16 cellular contexts compared by ENCODE assay signal in genomic region chr11:58495906-58496305, GRCh38. TPM values are rescaled to one million over a fixed set of nuclear protein-coding genes. Genes with fewer than 3 reads are reported as not detected.
DNase-seq lines count a peak whose midpoint lies in the region; ATAC-seq, FAIRE-seq and TF ChIP-seq lines count a peak whose summit lies in the region.
"Had no signal": no experiment of that assay in that cellular context is flagged by ENCODE, and none has a peak within 500 bp of the region (broad histone marks: within the 10 kb centered on the region; RNA-seq: fewer than 3 reads in every experiment).

No MANE protein-coding gene starts in this region.

- H2BK20ac ChIP-seq in IMR-90 (ENCODE audit: low read depth, low read length): peak overlapping the region; percentile 61

- no peak overlapping the region for H2AK9ac ChIP-seq in IMR-90 (replicated peaks; ENCODE audit: low read depth, low read length, poor library complexity)

- in situ Hi-C loops in IMR-90 (cut with MboI; ENCODE audit: low sequenced_read_pairs): no loop called here
- in situ Hi-C loops in gastrocnemius medialis (cut with MboI; ENCODE audit: low sequenced_read_pairs in 4 of 4): no loop called here

- H3K79me1 ChIP-seq in IMR-90 (ENCODE audit: low read depth in 1 of 2, low read length in 2 of 2): no peaks in the 10 kb centered on the region

- H3K9me3 ChIP-seq in IMR-90 (ENCODE audit: control insufficient read depth, insufficient read depth, low read length): no peaks in the 10 kb centered on the region
- no peaks in the 10 kb centered on the region for H3K9me3 ChIP-seq in gastrocnemius medialis
- H3K9me3 ChIP-seq: adrenal gland, tibial nerve had no signal

- no peak for TF ChIP-seq POLR2A in IMR-90 (IDR thresholded peaks at IDR 0.05; ENCODE audit: low read depth, low read length)
- TF ChIP-seq POLR2A in gastrocnemius medialis (IDR thresholded peaks at IDR 0.05): no peak

- H3K27me3 Mint-ChIP-seq in activated CD4-positive, alpha-beta memory T cell treated with anti-CD3 and anti-CD28 coated beads, Interleukin-2, amount 10 ng/mL, durations not matched to agents 7 days and 5 days: no peaks in the 10 kb centered on the region
- peaks cover 1% of the 10 kb centered on the region for H3K27me3 Mint-ChIP-seq in glutamatergic neuron (ENCODE audit: unreplicated experiment)

- no peak overlapping the region for H3K23ac ChIP-seq in IMR-90 (ENCODE audit: low read depth, low read length)

- no TSS peak for BruUV-seq in IMR-90 (replicated peaks; lab: Mats Ljungman, UMichigan)

- H3K4me3 ChIP-seq in H7 (ENCODE audit: insufficient read depth, low read depth, low read length): no peak overlapping the region
- no peak overlapping the region for H3K4me3 ChIP-seq in IMR-90 (ENCODE audit: insufficient read depth, low read depth, low read length)
- no peak overlapping the region for H3K4me3 ChIP-seq in gastrocnemius medialis
- H3K4me3 ChIP-seq: adrenal gland, lung, tibial nerve had no signal

- CTCF ChIA-PET in IMR-90 (lab: Yijun Ruan, JAX): interaction anchor here (0.6 to 1.2 kb wide), 3 partner anchors 15 to 210 kb away, joined by 3 read pairs; no protein-coding TSS in a partner anchor
- CTCF ChIA-PET in activated CD4-positive, alpha-beta memory T cell treated with anti-CD3 and anti-CD28 coated beads, Interleukin-2, amount 10 ng/mL, durations not matched to agents 7 days and 5 days (lab: Charles Lee): no interaction called here

- no peak overlapping the region for H3K27ac Mint-ChIP-seq in activated CD4-positive, alpha-beta memory T cell treated with anti-CD3 and anti-CD28 coated beads, Interleukin-2, amount 10 ng/mL, durations not matched to agents 7 days and 5 days
- no peak overlapping the region for H3K27ac Mint-ChIP-seq in glutamatergic neuron (ENCODE audit: unreplicated experiment)

- no peak for TF ChIP-seq CTCF in IMR-90 (conservative IDR thresholded peaks at IDR 0.05; ENCODE audit: low read depth, low read length)
- TF ChIP-seq CTCF in gastrocnemius medialis (IDR thresholded peaks at IDR 0.05 in 4 of 5, conservative IDR thresholded peaks at IDR 0.05 in 1 of 5): no peak
- TF ChIP-seq CTCF in glutamatergic neuron (IDR thresholded peaks at IDR 0.05; ENCODE audit: partially characterized antibody, unreplicated experiment): no peak

- FAIRE-seq in HTR-8/SVneo (lab: Jason Lieb, UNC): no peak

- H3K9me1 ChIP-seq in IMR-90 (ENCODE audit: insufficient read depth, low read length): no peaks in the 10 kb centered on the region; the same call in 1 of the 2 replicates

- H3K27ac ChIP-seq in IMR-90 (ENCODE audit: insufficient read depth, low read length) (peak overlapping the region; percentile 43; the same call in 1 of the 2 replicates), gastrocnemius medialis (peak overlapping the region; percentile 56 to 64 (median 62))
- H3K27ac ChIP-seq: adrenal gland, C4-2B, HL-60, tibial nerve had no signal

- H3K36me3 Mint-ChIP-seq in activated CD4-positive, alpha-beta memory T cell treated with anti-CD3 and anti-CD28 coated beads, Interleukin-2, amount 10 ng/mL, durations not matched to agents 7 days and 5 days (ENCODE audit: low read depth): peaks cover 3% of the 10 kb centered on the region
- H3K36me3 Mint-ChIP-seq in glutamatergic neuron (ENCODE audit: unreplicated experiment): no peaks in the 10 kb centered on the region

- 0 out of 2 replicates have a peak overlapping the region, but pooled peaks have one; percentile 23 for H2AK5ac ChIP-seq in IMR-90 (ENCODE audit: low read depth, low read length)

- peak overlapping the region; percentile 70 for H4K91ac ChIP-seq in IMR-90 (ENCODE audit: insufficient read depth, low read depth, low read length)

- peak overlapping the region; percentile 31 for H3K4ac ChIP-seq in IMR-90 (ENCODE audit: low read depth, low read length)

- H3K36me3 ChIP-seq in H7 (replicated peaks; ENCODE audit: control insufficient read depth, insufficient read depth, low read length) (no peaks in the 10 kb centered on the region), IMR-90 (ENCODE audit: control insufficient read depth, insufficient read depth, low read length) (no peaks in the 10 kb centered on the region), gastrocnemius medialis (no peaks in the 10 kb centered on the region)
- H3K36me3 ChIP-seq: adrenal gland, tibial nerve had no signal

- peak overlapping the region; percentile 35; the same call in 1 of the 2 replicates for H3K56ac ChIP-seq in IMR-90 (ENCODE audit: extremely low read depth, insufficient read depth, low read length)

- H2BK5ac ChIP-seq in IMR-90 (ENCODE audit: low read depth, low read length, poor library complexity, severe bottlenecking): peak overlapping the region; percentile 74

- POLR2A ChIA-PET in IMR-90 (lab: Charles Lee; ENCODE audit: unreplicated experiment): no interaction called here
- POLR2A ChIA-PET in activated CD4-positive, alpha-beta memory T cell treated with anti-CD3 and anti-CD28 coated beads, Interleukin-2, amount 10 ng/mL, durations not matched to agents 7 days and 5 days (lab: Charles Lee): interaction anchor here (1.4 kb wide), 1 partner anchor 9 kb away, joined by 4 read pairs; no protein-coding TSS in a partner anchor

- H4K5ac ChIP-seq in IMR-90 (ENCODE audit: low read depth, low read length): peak overlapping the region; percentile 14; the same call in 1 of the 2 replicates

- peak overlapping the region; percentile 95; the same call in 1 of the 2 replicates for H3K18ac ChIP-seq in IMR-90 (ENCODE audit: low read depth, low read length)

- WGBS in IMR-90 (ENCODE audit: extremely low coverage in 2 of 2, insufficient read length in 1 of 2), 2 experiments: no CpG with 5 or more reads among the region's 2 CpGs

- peaks cover 14% of the 10 kb centered on the region; the same call in 1 of the 2 replicates for H3K4me1 ChIP-seq in IMR-90 (ENCODE audit: control insufficient read depth, insufficient read depth, low read length)
- H3K4me1 ChIP-seq in gastrocnemius medialis: peaks cover 28 to 33% of the 10 kb centered on the region in 2 donors
- H3K4me1 ChIP-seq: adrenal gland, tibial nerve had no signal

- peaks cover 10% of the 10 kb centered on the region for H3K4me1 Mint-ChIP-seq in activated CD4-positive, alpha-beta memory T cell treated with anti-CD3 and anti-CD28 coated beads, Interleukin-2, amount 10 ng/mL, durations not matched to agents 7 days and 5 days
- H3K4me1 Mint-ChIP-seq in glutamatergic neuron (ENCODE audit: low read depth, unreplicated experiment): no peaks in the 10 kb centered on the region

- H4K20me1 ChIP-seq in IMR-90 (ENCODE audit: insufficient read depth, low read length): no peaks in the 10 kb centered on the region

- DNase-seq in H7: peak; percentile 5
- DNase-seq in IMR-90: no peak
- peak in 1 of 2 donors; percentile 18 for DNase-seq in gastrocnemius medialis
- no peak for DNase-seq in dermis blood vessel endothelial cell
- DNase-seq in activated CD4-positive, alpha-beta memory T cell treated with anti-CD3 and anti-CD28 coated beads, Interleukin-2, amount 10 ng/mL, durations not matched to agents 7 days and 5 days: no peak
- no peak for DNase-seq in glutamatergic neuron
- no peak for DNase-seq in HTR-8/SVneo (ENCODE audit: insufficient read length, low spot score)
- DNase-seq: activated CD4-positive, CD25-positive, alpha-beta regulatory T cell treated with anti-CD3 and anti-CD28 coated beads, Interleukin-2, amount 50 U/mL, for 72 hours; adrenal gland; cortex of kidney; NCI-H2107 had no signal

- 0 out of 3 replicates have a peak overlapping the region, but pooled peaks have one; percentile 47 for H2BK15ac ChIP-seq in IMR-90 (ENCODE audit: low read depth, low read length)

- dilution Hi-C loops in IMR-90 (cut with HindIII; ENCODE audit: low sequenced_read_pairs, unreplicated experiment): no loop called here

- intact Hi-C loops in IMR-90 (cut with micrococcal nuclease) (loop anchor here (10.0 kb wide), 1 partner anchor 181 kb away; no protein-coding TSS in a partner anchor), gastrocnemius medialis (cut with DNase I; ENCODE audit: low total_unique reads) (no loop called here)

- H3K14ac ChIP-seq in IMR-90 (replicated peaks; ENCODE audit: low read depth, low read length): 0 out of 2 replicates have a peak overlapping the region, but pooled peaks have one; percentile 23

- no peak overlapping the region for H3K4me2 ChIP-seq in IMR-90 (ENCODE audit: low read depth, low read length)

- peak; percentile 54 for ATAC-seq in GM18868 (IDR thresholded peaks at IDR 0.05; ENCODE audit: unreplicated experiment)
- no peak for ATAC-seq in IMR-90 (ENCODE audit: low read depth)
- ATAC-seq in gastrocnemius medialis: peak; percentile 87 to 89

- H3K9me3 Mint-ChIP-seq in activated CD4-positive, alpha-beta memory T cell treated with anti-CD3 and anti-CD28 coated beads, Interleukin-2, amount 10 ng/mL, durations not matched to agents 7 days and 5 days: no peaks in the 10 kb centered on the region
- H3K9me3 Mint-ChIP-seq in glutamatergic neuron (ENCODE audit: unreplicated experiment): no peaks in the 10 kb centered on the region

- peak overlapping the region; percentile 14; the same call in 1 of the 2 replicates for H3K9ac ChIP-seq in IMR-90 (ENCODE audit: low read depth, low read length)

- peak overlapping the region; percentile 79 for H2BK120ac ChIP-seq in IMR-90 (ENCODE audit: low read depth, low read length)

- H3K27me3 ChIP-seq in H7 (ENCODE audit: control insufficient read depth, insufficient read depth, low read length) (no peaks in the 10 kb centered on the region), IMR-90 (ENCODE audit: control insufficient read depth, insufficient read depth, low read length) (no peaks in the 10 kb centered on the region), gastrocnemius medialis (no peaks in the 10 kb centered on the region)
- H3K27me3 ChIP-seq: adrenal gland, tibial nerve had no signal

- no peak overlapping the region for H3K4me3 Mint-ChIP-seq in activated CD4-positive, alpha-beta memory T cell treated with anti-CD3 and anti-CD28 coated beads, Interleukin-2, amount 10 ng/mL, durations not matched to agents 7 days and 5 days
- H3K4me3 Mint-ChIP-seq in glutamatergic neuron (ENCODE audit: unreplicated experiment): no peak overlapping the region

- no peak for TF ChIP-seq RAD21 in IMR-90 (IDR thresholded peaks at IDR 0.05; ENCODE audit: low read length)

- peak overlapping the region; percentile 26 to 28 for H4K8ac ChIP-seq in IMR-90 (ENCODE audit: low read depth in 2 of 2, low read length in 2 of 2)

- H2AFZ ChIP-seq in IMR-90 (replicated peaks; ENCODE audit: low read length, poor library complexity): no peak overlapping the region

RNA-seq across cellular contexts. Expression of gene OR5B21, which starts 12.0 kb away (rescaled TPM):
- total RNA-seq in H7 (2014; rRNA removed; shearing (Covaris generic)): not detected in 2 replicates
- total RNA-seq in IMR-90 (2012; rRNA removed): not detected in 2 replicates
- not detected in 2 replicates for polyA plus RNA-seq in IMR-90 (2012; rRNA removed)
- polyA plus RNA-seq in IMR-90 (2012; cell fraction: cytosol; rRNA removed): not detected in 2 replicates
- polyA plus RNA-seq in IMR-90 (2012; cell fraction: nucleus; rRNA removed; ENCODE audit: low replicate concordance): 0.11 TPM in 1 of 2 replicates, not detected in the other
- total RNA-seq in gastrocnemius medialis: not detected
- not detected in 2 replicates for total RNA-seq in dermis blood vessel endothelial cell
- under 1 TPM; 0.25 to 0.35 TPM for total RNA-seq in activated CD4-positive, alpha-beta memory T cell treated with anti-CD3 and anti-CD28 coated beads, Interleukin-2, amount 10 ng/mL, durations not matched to agents 7 days and 5 days
- total RNA-seq in glutamatergic neuron (ENCODE audit: unreplicated experiment): not detected
- total RNA-seq: adrenal gland, tibial nerve had no signal
- polyA plus RNA-seq: adrenal gland, lung had no signal

RNA-seq across cellular contexts. Expression of gene OR5B12, which starts 53.9 kb away (rescaled TPM):
- total RNA-seq in H7 (2014; rRNA removed; shearing (Covaris generic)): 0.18 TPM in 1 of 2 replicates, not detected in the other
- total RNA-seq in IMR-90 (2012; rRNA removed) (not detected in 2 replicates), gastrocnemius medialis (not detected), dermis blood vessel endothelial cell (not detected in 2 replicates), glutamatergic neuron (ENCODE audit: unreplicated experiment) (not detected)
- polyA plus RNA-seq in IMR-90 (2012; rRNA removed): not detected in 2 replicates
- not detected in 2 replicates for polyA plus RNA-seq in IMR-90 (2012; cell fraction: cytosol; rRNA removed)
- 0.07 TPM in 1 of 2 replicates, not detected in the other for polyA plus RNA-seq in IMR-90 (2012; cell fraction: nucleus; rRNA removed; ENCODE audit: low replicate concordance)
- not detected for total RNA-seq in activated CD4-positive, alpha-beta memory T cell treated with anti-CD3 and anti-CD28 coated beads, Interleukin-2, amount 10 ng/mL, durations not matched to agents 7 days and 5 days
- total RNA-seq: adrenal gland, lung had no signal
- polyA plus RNA-seq: adrenal gland, lung had no signal
